ENCODE assay signal across 19 cellular contexts in genomic region chr3:71879089-71879488, GRCh38.
"Had no signal": no experiment of that assay in that cellular context is flagged by ENCODE, and none has a peak within 500 bp of the region (broad histone marks: within the 10 kb centered on the region; RNA-seq: fewer than 3 reads in every experiment).

No MANE protein-coding gene starts in this region.

- H3K27ac Mint-ChIP-seq: activated CD4-positive, alpha-beta T cell treated with anti-CD3 and anti-CD28 coated beads, Interleukin-2, amount 10 ng/mL, durations not matched to agents 24 days and 14 days; activated CD8-positive, alpha-beta T cell treated with anti-CD3 and anti-CD28 coated beads, Interleukin-2, amount 10 ng/mL, durations not matched to agents 7 days and 5 days; activated naive CD8-positive, alpha-beta T cell treated with anti-CD3 and anti-CD28 coated beads for 36 hours; memory B cell; naive thymus-derived CD8-positive, alpha-beta T cell; stimulated activated naive B cell treated with anti-CD40 and anti-IgM and Interleukin-4, amounts not matched to agents 10 μg/mL and 1 μg/mL and 100 μg/mL, for 72 hours had no signal

- H3K27me3 ChIP-seq: thyroid gland, vagina had no signal

- H3K36me3 Mint-ChIP-seq: activated naive CD8-positive, alpha-beta T cell treated with anti-CD3 and anti-CD28 coated beads for 36 hours; memory B cell; stimulated activated naive B cell treated with anti-CD40 and anti-IgM and Interleukin-4, amounts not matched to agents 10 μg/mL and 1 μg/mL and 100 μg/mL, for 72 hours had no signal

- H3K4me3 Mint-ChIP-seq: activated CD4-positive, alpha-beta T cell treated with anti-CD3 and anti-CD28 coated beads, Interleukin-2, amount 10 ng/mL, durations not matched to agents 24 days and 14 days; activated CD8-positive, alpha-beta T cell treated with anti-CD3 and anti-CD28 coated beads, Interleukin-2, amount 10 ng/mL, durations not matched to agents 7 days and 5 days; activated naive CD8-positive, alpha-beta T cell treated with anti-CD3 and anti-CD28 coated beads for 36 hours; memory B cell; naive thymus-derived CD8-positive, alpha-beta T cell; stimulated activated naive B cell treated with anti-CD40 and anti-IgM and Interleukin-4, amounts not matched to agents 10 μg/mL and 1 μg/mL and 100 μg/mL, for 72 hours had no signal

- FAIRE-seq: endometrium had no signal

- H3K4me3 ChIP-seq: dorsolateral prefrontal cortex, thyroid gland, vagina had no signal

- H3K9me3 ChIP-seq: thyroid gland, vagina had no signal

- DNase-seq: activated CD4-positive, alpha-beta T cell treated with anti-CD3 and anti-CD28 coated beads, Interleukin-2, amount 10 ng/mL, durations not matched to agents 24 days and 14 days; activated CD4-positive, CD25-positive, alpha-beta regulatory T cell; activated CD8-positive, alpha-beta memory T cell treated with anti-CD3 and anti-CD28 coated beads, Interleukin-2, amount 50 U/mL, for 4 hours; activated CD8-positive, alpha-beta T cell treated with anti-CD3 and anti-CD28 coated beads, Interleukin-2, amount 10 ng/mL, durations not matched to agents 7 days and 5 days; activated gamma-delta T cell; activated naive CD8-positive, alpha-beta T cell treated with anti-CD3 and anti-CD28 coated beads for 36 hours; activated T-cell treated with anti-CD3 and anti-CD28 coated beads, Interleukin-2, amount 50 U/mL, for 48 hours; amygdala; dorsolateral prefrontal cortex; hippocampal formation; left ventricle myocardium superior; naive thymus-derived CD8-positive, alpha-beta T cell; posterior cingulate gyrus; stimulated activated CD4-positive, alpha-beta T cell treated with anti-CD3 and anti-CD28 coated beads, Interleukin-2, amount 100 ng/mL, for 48 hours; stimulated activated naive B cell treated with anti-CD40 and anti-IgM and Interleukin-4, amounts not matched to agents 10 μg/mL and 1 μg/mL and 100 μg/mL, for 72 hours; thyroid gland had no signal

- H3K36me3 ChIP-seq: thyroid gland, vagina had no signal

- H3K9me3 Mint-ChIP-seq: activated CD4-positive, alpha-beta T cell treated with anti-CD3 and anti-CD28 coated beads, Interleukin-2, amount 10 ng/mL, durations not matched to agents 24 days and 14 days; activated naive CD8-positive, alpha-beta T cell treated with anti-CD3 and anti-CD28 coated beads for 36 hours; memory B cell; naive thymus-derived CD8-positive, alpha-beta T cell; stimulated activated naive B cell treated with anti-CD40 and anti-IgM and Interleukin-4, amounts not matched to agents 10 μg/mL and 1 μg/mL and 100 μg/mL, for 72 hours had no signal

- H3K4me1 Mint-ChIP-seq: memory B cell had no signal

- H3K27ac ChIP-seq: dorsolateral prefrontal cortex, thyroid gland, vagina had no signal

- H3K4me1 ChIP-seq: thyroid gland, vagina had no signal

- ATAC-seq: activated CD8-positive, alpha-beta T cell treated with anti-CD3 and anti-CD28 coated beads, Interleukin-2, amount 10 ng/mL, durations not matched to agents 7 days and 5 days; left ventricle myocardium superior; naive thymus-derived CD8-positive, alpha-beta T cell; stimulated activated naive B cell treated with anti-CD40 and anti-IgM and Interleukin-4, amounts not matched to agents 10 μg/mL and 1 μg/mL and 100 μg/mL, for 72 hours had no signal
